10 cellular contexts compared by ENCODE assay signal in the genomic region with DNA sequence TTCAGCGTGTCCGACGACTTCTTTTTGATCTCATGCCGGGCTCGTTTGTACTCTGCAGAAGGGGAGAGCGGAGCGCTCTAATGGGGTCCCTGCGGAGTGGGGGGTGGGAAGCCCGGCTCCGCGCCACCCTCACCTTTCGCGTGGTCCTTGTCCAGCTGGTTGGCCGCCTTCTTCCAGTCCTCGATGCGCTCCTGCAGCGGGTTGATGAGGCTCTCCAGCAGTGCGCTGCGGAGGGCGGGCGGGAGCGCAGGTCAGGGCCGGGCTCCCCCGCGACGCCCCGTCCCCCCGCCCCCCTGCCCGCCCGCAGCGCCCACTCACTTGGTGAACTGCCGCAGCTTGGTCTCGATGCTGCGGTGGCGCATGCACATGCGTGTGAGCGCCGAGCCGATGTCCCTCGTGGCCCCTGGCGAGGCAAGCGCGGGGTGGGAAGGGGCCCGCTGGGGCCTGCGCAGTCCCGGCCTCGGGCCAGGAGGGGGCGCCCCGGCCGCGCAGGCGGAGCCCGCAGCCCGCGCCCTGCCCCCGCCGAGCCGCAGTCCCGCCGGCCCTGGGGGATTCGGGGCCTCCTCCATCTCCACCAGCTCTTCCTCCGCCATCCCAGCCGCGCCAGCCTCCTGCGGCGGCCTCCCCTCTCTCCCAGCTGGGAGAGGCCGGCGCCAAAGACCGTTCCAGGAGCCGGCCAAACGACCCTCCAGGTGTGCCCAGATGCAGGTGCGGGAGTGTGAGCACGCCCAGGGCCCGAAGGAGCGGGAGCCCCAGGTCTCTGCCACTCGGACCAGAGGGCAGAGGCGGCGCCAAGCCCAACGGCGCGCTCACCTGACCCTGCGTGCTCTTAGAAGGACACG. TPM values are rescaled to one million over a fixed set of nuclear protein-coding genes. Genes with fewer than 3 reads are reported as not detected.
DNase-seq lines count a peak whose midpoint lies in the region; ATAC-seq and TF ChIP-seq lines count a peak whose summit lies in the region.
"Had no signal": no experiment of that assay in that cellular context is flagged by ENCODE, and none has a peak within 500 bp of the region (broad histone marks: within the 10 kb centered on the region; RNA-seq: fewer than 3 reads in every experiment).

No MANE protein-coding gene starts in this region.

- H3K9ac ChIP-seq in HCT116 (ENCODE audit: low read length): no peak overlapping the region

- H2AFZ ChIP-seq in HCT116 (ENCODE audit: low read depth, low read length, poor library complexity, severe bottlenecking): no peak overlapping the region

- no peak overlapping the region for H3K4me2 ChIP-seq in HCT116 (ENCODE audit: low read length)

- no peak for TF ChIP-seq POLR2A in HCT116 (IDR thresholded peaks at IDR 0.05; ENCODE audit: borderline replicate concordance, extremely low read depth, insufficient read depth, insufficient read length)

- H3K27me3 Mint-ChIP-seq in MCF 10A (ENCODE audit: insufficient read depth, unreplicated experiment): no peaks in the 10 kb centered on the region

- H3K4me1 ChIP-seq in HCT116 (ENCODE audit: control insufficient read depth in 1 of 2, insufficient read depth in 2 of 2, low read length in 2 of 2) (peaks cover 5 to 14% of the 10 kb centered on the region in 2 experiments; a peak in 3 of 4 replicates), thoracic aorta (ENCODE audit: control insufficient read depth in 1 of 2, low read depth in 2 of 2) (peaks cover 29 to 48% of the 10 kb centered on the region in 2 donors)

- no peak overlapping the region; the same call in 1 of the 2 replicates for H3K27ac ChIP-seq in HCT116 (ENCODE audit: low read depth, low read length)
- H3K27ac ChIP-seq in layer of hippocampus (ENCODE audit: low read depth, low read length): peak overlapping the region; percentile 95
- peak overlapping the region; percentile 73 to 80 for H3K27ac ChIP-seq in thoracic aorta

- H3K36me3 ChIP-seq in HCT116 (ENCODE audit: control insufficient read depth in 1 of 2, insufficient read depth in 2 of 2, low read length in 2 of 2): peaks cover 13 to 27% of the 10 kb centered on the region in 2 experiments; a peak in 3 of 4 replicates
- H3K36me3 ChIP-seq in thoracic aorta: peaks cover 42% of the 10 kb centered on the region

- peaks cover 38% of the 10 kb centered on the region for H3K36me3 Mint-ChIP-seq in MCF 10A (ENCODE audit: insufficient read depth, unreplicated experiment)
- H3K36me3 Mint-ChIP-seq: activated naive CD4-positive, alpha-beta T cell treated with anti-CD3 and anti-CD28 coated beads, Interleukin-2, amount 50 U/mL, for 72 hours had no signal

- POLR2A ChIA-PET in HCT116 (lab: Charles Lee) (no interaction called here), MCF 10A (lab: Yijun Ruan, JAX) (interaction anchor here (1.0 kb wide), 1 partner anchor 36 kb away, joined by 3 read pairs; no protein-coding TSS in a partner anchor)

- H3K9me2 ChIP-seq in HCT116 (ENCODE audit: insufficient read depth): no peaks in the 10 kb centered on the region

- CTCF ChIA-PET in HCT116 (lab: Charles Lee): interaction anchor here (3.4 kb wide), 1 partner anchor 91 kb away, joined by 19 read pairs; no protein-coding TSS in a partner anchor
- CTCF ChIA-PET in MCF 10A (lab: Yijun Ruan, JAX): interaction anchor here (0.5 to 10.5 kb wide), 3 partner anchors 90 to 913 kb away, joined by 3 to 121 read pairs (median 3); no protein-coding TSS in a partner anchor

- TF ChIP-seq CTCF in HCT116 (IDR thresholded peaks at IDR 0.05 in 2 of 3, conservative IDR thresholded peaks at IDR 0.05 in 1 of 3; ENCODE audit: borderline replicate concordance in 1 of 3, insufficient read depth in 1 of 3, low read depth in 2 of 3, low read length in 2 of 3) (peak in 1 of 3 experiments; percentile 40; a peak in 3 of 6 replicates), MCF 10A (IDR thresholded peaks at IDR 0.05; ENCODE audit: unreplicated experiment) (peak; percentile 30), thoracic aorta (IDR thresholded peaks at IDR 0.05) (peak; percentile 38)

- H3K79me2 ChIP-seq in HCT116 (ENCODE audit: insufficient read depth, low read length): peaks cover 48% of the 10 kb centered on the region

- TF ChIP-seq RAD21 in HCT116 (IDR thresholded peaks at IDR 0.05; ENCODE audit: low read depth): no peak

- H3K9me3 Mint-ChIP-seq in MCF 10A (ENCODE audit: unreplicated experiment): no peaks in the 10 kb centered on the region
- H3K9me3 Mint-ChIP-seq: activated naive CD4-positive, alpha-beta T cell treated with anti-CD3 and anti-CD28 coated beads, Interleukin-2, amount 50 U/mL, for 72 hours had no signal

- DNase-seq in HCT116 (ENCODE audit: low read depth, low spot score) (no peak), MCF 10A (ENCODE audit: unreplicated experiment) (no peak), thoracic aorta (ENCODE audit: low spot score) (no peak), Ammon's horn (ENCODE audit: low spot score) (no peak)
- DNase-seq: SIG-M5 had no signal

- intact Hi-C loops in HCT116 (cut with micrococcal nuclease): loop anchor here (1.0 kb wide), 1 partner anchor 91 kb away; no protein-coding TSS in a partner anchor
- intact Hi-C loops in MCF 10A (cut with micrococcal nuclease): no loop called here

- peaks cover 5% of the 10 kb centered on the region for H3K4me1 Mint-ChIP-seq in MCF 10A (ENCODE audit: insufficient read depth, unreplicated experiment)

- H4K20me1 ChIP-seq in HCT116 (ENCODE audit: insufficient read depth): no peaks in the 10 kb centered on the region

- H3K27ac Mint-ChIP-seq in MCF 10A (ENCODE audit: low read depth, unreplicated experiment): no peak overlapping the region

- no peak overlapping the region for H3K4me3 Mint-ChIP-seq in MCF 10A (ENCODE audit: unreplicated experiment)

- BruUV-seq in HCT116 (replicated peaks; lab: Mats Ljungman, UMichigan) (no TSS peak), MCF 10A (replicated peaks; lab: Mats Ljungman, UMichigan) (no TSS peak)

- no peaks in the 10 kb centered on the region for H3K27me3 ChIP-seq in HCT116 (ENCODE audit: insufficient read depth, low read length)
- no peaks in the 10 kb centered on the region for H3K27me3 ChIP-seq in layer of hippocampus (ENCODE audit: control insufficient read depth, insufficient read depth, low read length)
- H3K27me3 ChIP-seq in thoracic aorta (replicated peaks; ENCODE audit: insufficient read depth): no peaks in the 10 kb centered on the region

- peak; percentile 74 for ATAC-seq in HCT116
- no peak for ATAC-seq in thoracic aorta (ENCODE audit: insufficient number of reproducible peaks, low FRiP score, low read depth)
- ATAC-seq in GM18909 (IDR thresholded peaks at IDR 0.05; ENCODE audit: poor library complexity, unreplicated experiment): no peak
- ATAC-seq in HG02642 (IDR thresholded peaks at IDR 0.05; ENCODE audit: poor library complexity, unreplicated experiment): no peak
- no peak for ATAC-seq in HG03442 (IDR thresholded peaks at IDR 0.05; ENCODE audit: unreplicated experiment)

- H3K9me3 ChIP-seq in HCT116 (ENCODE audit: control insufficient read depth in 1 of 2, insufficient read depth in 1 of 2, low read depth in 1 of 2, low read length in 2 of 2): no peaks in the 10 kb centered on the region
- H3K9me3 ChIP-seq in thoracic aorta: no peaks in the 10 kb centered on the region

- RAD21 ChIA-PET in HCT116 (lab: Charles Lee; ENCODE audit: low non-redundant PET in 1 of 2, low total read pairs in 2 of 2, uncharacterized antibody in 2 of 2, unreplicated experiment in 2 of 2): interaction anchor here in 1 of 2 experiments (0.6 kb wide), 1 partner anchor 91 kb away, joined by 3 read pairs; no protein-coding TSS in a partner anchor

- H3K4me3 ChIP-seq in HCT116 (replicated peaks in 1 of 2; ENCODE audit: low read depth in 1 of 2, low read length in 2 of 2) (no peak overlapping the region), thoracic aorta (no peak overlapping the region)

TF ChIP-seq in HCT116, 20 proteins besides CTCF, POLR2A, EP300 and RAD21:
- TF ChIP-seq JUND (IDR thresholded peaks at IDR 0.05): no peak
- no peak for TF ChIP-seq CEBPB (IDR thresholded peaks at IDR 0.05; ENCODE audit: low read depth)
- no peak for TF ChIP-seq SRF (IDR thresholded peaks at IDR 0.05; ENCODE audit: low read depth)
- no peak for TF ChIP-seq EZH2phosphoT487 (IDR thresholded peaks at IDR 0.05; ENCODE audit: borderline replicate concordance)

RNA-seq across cellular contexts. Expression of gene MTSS2, which starts 6.0 kb away (rescaled TPM):
- total RNA-seq in HCT116 (2021; ENCODE audit: unreplicated experiment) (41.8 TPM), MCF 10A (2022) (75.8 and 78.7 TPM in 2 replicates), thoracic aorta (10 to 100 TPM; 57.3 to 58.5 TPM)
- 48.7 and 53.1 TPM in 2 replicates for polyA plus RNA-seq in HCT116 (2012)

RNA-seq across cellular contexts. Expression of gene IL34, which starts 33.5 kb away (rescaled TPM):
- total RNA-seq in HCT116 (2021; ENCODE audit: unreplicated experiment) (not detected), MCF 10A (2022) (not detected in 2 replicates), thoracic aorta (10 to 100 TPM; 11.9 to 55.6 TPM)
- polyA plus RNA-seq in HCT116 (2012): 0.15 TPM in 1 of 2 replicates, not detected in the other
- total RNA-seq: activated naive CD4-positive, alpha-beta T cell treated with anti-CD3 and anti-CD28 coated beads, Interleukin-2, amount 50 U/mL, for 72 hours had no signal

Comparison
In these comparisons a context has a peak if more than half of its experiments do, and no peak if none do; other contexts are left out.
1. RNA of gene IL34, which starts 33.5 kb away (total RNA-seq): 11.9 to 55.6 TPM in thoracic aorta; not detected in MCF 10A and not detected in HCT116 (single experiment); every median in the first group is over 10 times any median in the second.